Comparison of ENCODE assay signal across 1 cellular context in the genomic region with DNA sequence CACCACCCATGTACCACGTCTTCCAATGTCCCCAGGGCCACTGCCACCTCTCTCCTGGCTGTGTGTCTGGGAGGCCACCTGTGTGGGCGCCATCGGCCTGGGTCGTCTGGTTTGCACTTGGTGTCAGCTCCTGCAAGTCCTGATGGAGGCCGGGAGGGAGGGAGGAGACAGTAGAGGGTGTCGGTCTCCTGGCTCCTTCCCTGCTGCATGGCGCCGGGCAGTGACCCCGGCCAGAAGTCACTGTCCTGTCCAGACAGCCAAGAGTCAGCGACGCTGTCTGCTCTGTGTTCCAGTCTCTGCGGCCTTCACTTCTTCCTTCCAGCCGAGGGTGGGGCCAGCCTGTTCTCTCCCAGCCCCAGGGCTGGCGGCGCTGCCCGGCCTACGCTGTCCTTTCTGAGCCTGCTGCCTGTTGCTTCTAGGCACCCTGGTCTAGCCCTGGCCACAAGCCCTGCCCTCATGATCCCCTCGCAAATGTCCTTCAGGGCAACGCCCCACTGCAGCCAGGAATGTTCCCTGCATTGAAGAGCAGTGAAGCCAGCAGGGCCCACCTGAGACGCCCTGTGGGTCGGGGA.
TF ChIP-seq lines count a peak whose summit lies in the region.

No MANE protein-coding gene starts in this region.

TF ChIP-seq in H1, 55 proteins besides CTCF, POLR2A, EP300 and RAD21:
- TF ChIP-seq KDM5A (IDR thresholded peaks at IDR 0.05; ENCODE audit: low read length): no peak
- TF ChIP-seq SIX5 (IDR thresholded peaks at IDR 0.05; ENCODE audit: low read depth, low read length): no peak
- TF ChIP-seq, protein P1, sequence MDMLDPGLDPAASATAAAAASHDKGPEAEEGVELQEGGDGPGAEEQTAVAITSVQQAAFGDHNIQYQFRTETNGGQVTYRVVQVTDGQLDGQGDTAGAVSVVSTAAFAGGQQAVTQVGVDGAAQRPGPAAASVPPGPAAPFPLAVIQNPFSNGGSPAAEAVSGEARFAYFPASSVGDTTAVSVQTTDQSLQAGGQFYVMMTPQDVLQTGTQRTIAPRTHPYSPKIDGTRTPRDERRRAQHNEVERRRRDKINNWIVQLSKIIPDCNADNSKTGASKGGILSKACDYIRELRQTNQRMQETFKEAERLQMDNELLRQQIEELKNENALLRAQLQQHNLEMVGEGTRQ (IDR thresholded peaks at IDR 0.05; ENCODE audit: low read length): no peak
- TF ChIP-seq MAFK (IDR thresholded peaks at IDR 0.05; ENCODE audit: low read depth, low read length): no peak
- no peak for TF ChIP-seq SIN3A (conservative IDR thresholded peaks at IDR 0.05 in 1 of 2, IDR thresholded peaks at IDR 0.05 in 1 of 2; ENCODE audit: low read depth in 1 of 2, low read length in 2 of 2)
